In genomic region chr10:91652364-91652763, GRCh38 we compare ENCODE assay signal across 11 cellular contexts. TPM values are rescaled to one million over a fixed set of nuclear protein-coding genes. Genes with fewer than 3 reads are reported as not detected.
A peak's percentile ranks its signal among the peaks of the same experiment; 100 is the strongest.
DNase-seq lines count a peak whose midpoint lies in the region; ATAC-seq and TF ChIP-seq lines count a peak whose summit lies in the region.
"Had no signal": no experiment of that assay in that cellular context is flagged by ENCODE, and none has a peak within 500 bp of the region (broad histone marks: within the 10 kb centered on the region; RNA-seq: fewer than 3 reads in every experiment).

No MANE protein-coding gene starts in this region.

- no peak overlapping the region for H2AFZ ChIP-seq in ACC112 (ENCODE audit: low read length, unreplicated experiment)

- POLR2A ChIA-PET in CD8-positive, alpha-beta T cell (lab: Charles Lee) = no interaction called here

- H3K27ac Mint-ChIP-seq in HFFc6 = peak overlapping the region; percentile 79
- H3K27ac Mint-ChIP-seq in CD8-positive, alpha-beta T cell = no peak overlapping the region
- H3K27ac Mint-ChIP-seq: CD4-positive, alpha-beta T cell; stimulated activated naive CD8-positive, alpha-beta T cell treated with anti-CD3 and anti-CD28 coated beads, Interleukin-15, Interleukin-2, amounts not matched to agents 100 ng/mL and 50 ng/mL, for 24 hours had no signal

- H3K4me1 Mint-ChIP-seq in HFFc6 (ENCODE audit: low read depth) = peaks cover 32% of the 10 kb centered on the region
- H3K4me1 Mint-ChIP-seq in CD8-positive, alpha-beta T cell (ENCODE audit: low read depth) = no peaks in the 10 kb centered on the region

- H3K27me3 Mint-ChIP-seq in HFFc6 (ENCODE audit: insufficient read depth) = no peaks in the 10 kb centered on the region; the same call in 1 of the 2 replicates
- H3K27me3 Mint-ChIP-seq in CD8-positive, alpha-beta T cell (ENCODE audit: low read depth) = peaks cover 5% of the 10 kb centered on the region

- peaks cover 15% of the 10 kb centered on the region; the same call in 1 of the 2 replicates for H3K36me3 Mint-ChIP-seq in HFFc6 (ENCODE audit: low read depth)
- no peaks in the 10 kb centered on the region for H3K36me3 Mint-ChIP-seq in CD8-positive, alpha-beta T cell

- H3K4me3 Mint-ChIP-seq in HFFc6 = peak overlapping the region; percentile 61
- no peak overlapping the region for H3K4me3 Mint-ChIP-seq in CD8-positive, alpha-beta T cell
- H3K4me3 Mint-ChIP-seq: CD4-positive, alpha-beta T cell; stimulated activated naive CD8-positive, alpha-beta T cell treated with anti-CD3 and anti-CD28 coated beads, Interleukin-15, Interleukin-2, amounts not matched to agents 100 ng/mL and 50 ng/mL, for 24 hours had no signal

- no peak for ATAC-seq in CD8-positive, alpha-beta T cell

- H3K36me3 ChIP-seq in ACC112 (ENCODE audit: insufficient read depth, low read length) (no peaks in the 10 kb centered on the region), kidney epithelial cell (ENCODE audit: control insufficient read depth, insufficient read depth, low read length) (no peaks in the 10 kb centered on the region)
- no peaks in the 10 kb centered on the region for H3K36me3 ChIP-seq in CD8-positive, alpha-beta T cell (ENCODE audit: insufficient read depth, low read length)
- H3K36me3 ChIP-seq: lower lobe of right lung had no signal

- H3K27ac ChIP-seq in ACC112 (ENCODE audit: low read depth, low read length) = peak overlapping the region; percentile 69
- H3K27ac ChIP-seq in CD8-positive, alpha-beta T cell (ENCODE audit: low read depth, low read length) = no peak overlapping the region
- H3K27ac ChIP-seq: lower lobe of right lung had no signal

- H3K27me3 ChIP-seq in ACC112 (ENCODE audit: insufficient read depth, low read length) (no peaks in the 10 kb centered on the region), kidney epithelial cell (ENCODE audit: control insufficient read depth, insufficient read depth, low read length) (no peaks in the 10 kb centered on the region)
- H3K27me3 ChIP-seq in CD8-positive, alpha-beta T cell (ENCODE audit: insufficient read depth, low read length) = no peaks in the 10 kb centered on the region

- H3K4me1 ChIP-seq in ACC112 (ENCODE audit: control insufficient read depth, insufficient read depth, low read length, unreplicated experiment) = peaks cover 26% of the 10 kb centered on the region
- no peaks in the 10 kb centered on the region for H3K4me1 ChIP-seq in CD8-positive, alpha-beta T cell (ENCODE audit: insufficient read depth, low read length)
- H3K4me1 ChIP-seq: lower lobe of right lung had no signal

- peaks cover 4% of the 10 kb centered on the region; the same call in 1 of the 2 replicates for H3K9me3 Mint-ChIP-seq in HFFc6
- no peaks in the 10 kb centered on the region for H3K9me3 Mint-ChIP-seq in CD8-positive, alpha-beta T cell
- H3K9me3 Mint-ChIP-seq: CD4-positive, alpha-beta T cell; stimulated activated naive CD8-positive, alpha-beta T cell treated with anti-CD3 and anti-CD28 coated beads, Interleukin-15, Interleukin-2, amounts not matched to agents 100 ng/mL and 50 ng/mL, for 24 hours had no signal

- DNase-seq in HFFc6 (peak; percentile 98), astrocyte of the spinal cord (ENCODE audit: low read depth, low spot score) (peak; percentile 91), kidney epithelial cell (ENCODE audit: low read depth) (peak; percentile 100), CD1c-positive myeloid dendritic cell (ENCODE audit: extremely low spot score) (no peak), SHP77 treated with DMSO at 0.1 percent for 48 hours (lab: John Stamatoyannopoulos, UW) (no peak)
- DNase-seq in CD8-positive, alpha-beta T cell = no peak
- no peak for DNase-seq in activated CD8-positive, alpha-beta memory T cell treated with anti-CD3 and anti-CD28 coated beads for 24 hours
- DNase-seq: CD4-positive, alpha-beta T cell; lower lobe of right lung had no signal

- CTCF ChIA-PET in CD8-positive, alpha-beta T cell (lab: Charles Lee) = no interaction called here

- no peak for TF ChIP-seq CTCF in HFFc6 (IDR thresholded peaks at IDR 0.05)
- no peak for TF ChIP-seq CTCF in astrocyte of the spinal cord (IDR thresholded peaks at IDR 0.05; ENCODE audit: low read depth, low read length)
- TF ChIP-seq CTCF in kidney epithelial cell (IDR thresholded peaks at IDR 0.05; ENCODE audit: insufficient read depth, low read length, poor library complexity, severe bottlenecking) = no peak
- TF ChIP-seq CTCF in CD8-positive, alpha-beta T cell (IDR thresholded peaks at IDR 0.05) = no peak

- H3K4me3 ChIP-seq in ACC112 (ENCODE audit: low read depth, low read length) = no peak overlapping the region
- H3K4me3 ChIP-seq in astrocyte of the spinal cord (ENCODE audit: low read depth, low read length) = no peak overlapping the region
- H3K4me3 ChIP-seq in kidney epithelial cell (ENCODE audit: low read depth, low read length) = no peak overlapping the region
- no peak overlapping the region for H3K4me3 ChIP-seq in CD8-positive, alpha-beta T cell (ENCODE audit: low read depth, low read length)
- H3K4me3 ChIP-seq: lower lobe of right lung had no signal

- intact Hi-C loops in CD8-positive, alpha-beta T cell (cut with DNase I, micrococcal nuclease) = no loop called here

- no peaks in the 10 kb centered on the region for H3K79me2 ChIP-seq in ACC112 (ENCODE audit: control insufficient read depth, insufficient read depth, low read length, unreplicated experiment)

- no peaks in the 10 kb centered on the region for H3K9me3 ChIP-seq in CD8-positive, alpha-beta T cell (ENCODE audit: low read length)
- H3K9me3 ChIP-seq: lower lobe of right lung had no signal

- in situ Hi-C loops in astrocyte of the spinal cord (cut with HindIII; ENCODE audit: low sequenced_read_pairs) = no loop called here

RNA-seq across cellular contexts. Expression of gene PPP1R3C, which starts 19.5 kb away (rescaled TPM):
- 10 to 100 TPM; 33.7 to 66.0 (median 39.9) TPM for total RNA-seq in HFFc6 (2021; fragmentation: NEBNext Ultra II Directional; extraction: Animal tissue kit (Norgen Biotek cat#: 25700))
- 0.89 and 1.8 TPM in 2 replicates for total RNA-seq in kidney epithelial cell
- not detected for total RNA-seq in CD8-positive, alpha-beta T cell
- total RNA-seq: CD4-positive, alpha-beta T cell had no signal

Comparison
In these comparisons a context has a peak if more than half of its experiments do, and no peak if none do; other contexts are left out.
1. DNase-seq: peak in HFFc6 (single experiment), astrocyte of the spinal cord (single experiment) and kidney epithelial cell (single experiment); none in CD8-positive, alpha-beta T cell (0 of 7), CD1c-positive myeloid dendritic cell (single experiment), activated CD8-positive, alpha-beta memory T cell treated with anti-CD3 and anti-CD28 coated beads for 24 hours (single experiment) and SHP77 treated with DMSO at 0.1 percent for 48 hours (single experiment).
2. RNA of gene PPP1R3C, which starts 19.5 kb away (total RNA-seq): 33.7 to 66.0 TPM in HFFc6; 0.89 to 1.8 TPM in kidney epithelial cell and not detected in CD8-positive, alpha-beta T cell; every median in the first group is over 10 times any median in the second.